20 cellular contexts compared by ENCODE assay signal in genomic region chr7:132891554-132891953, GRCh38.
DNase-seq lines count a peak whose midpoint lies in the region; ATAC-seq, FAIRE-seq and TF ChIP-seq lines count a peak whose summit lies in the region.
"Had no signal": no experiment of that assay in that cellular context is flagged by ENCODE, and none has a peak within 500 bp of the region (broad histone marks: within the 10 kb centered on the region; RNA-seq: fewer than 3 reads in every experiment).

No MANE protein-coding gene starts in this region.

- no peaks in the 10 kb centered on the region for H3K27me3 ChIP-seq in WERI-Rb-1 (ENCODE audit: insufficient read depth, low read depth, severe bottlenecking)
- H3K27me3 ChIP-seq: BLaER1 had no signal

- peaks cover 4% of the 10 kb centered on the region for H3K36me3 ChIP-seq in WERI-Rb-1

- no peak for ATAC-seq in HG03097 (IDR thresholded peaks at IDR 0.05; ENCODE audit: low FRiP score, unreplicated experiment)
- ATAC-seq: GM23338, HCT116 had no signal

- peak overlapping the region; percentile 58 for H3K27ac ChIP-seq in WERI-Rb-1
- H3K27ac ChIP-seq: 22Rv1, BLaER1, C4-2B had no signal

- peak; percentile 74 for FAIRE-seq in D721Med (lab: Jason Lieb, UNC)
- FAIRE-seq: GM12891, GM18507 had no signal

- TF ChIP-seq CTCF in D721Med (IDR thresholded peaks at IDR 0.05; ENCODE audit: insufficient read depth, missing control alignments) = no peak
- no peak for TF ChIP-seq CTCF in WERI-Rb-1 (IDR thresholded peaks at IDR 0.05; ENCODE audit: low read depth, low read length)

- no peak overlapping the region for H3K4me3 ChIP-seq in WERI-Rb-1 (ENCODE audit: low read depth, low read length)
- H3K4me3 ChIP-seq: BLaER1, GM23338 had no signal

- no peak for DNase-seq in D721Med (ENCODE audit: insufficient read length, low spot score)
- DNase-seq in NCI-H524 treated with DMSO at 0.1 percent for 48 hours (lab: John Stamatoyannopoulos, UW) = peak; percentile 30
- DNase-seq in WERI-Rb-1 = peak; percentile 49
- DNase-seq in NCI-H69 (lab: John Stamatoyannopoulos, UW) = no peak
- no peak for DNase-seq in middle frontal gyrus (ENCODE audit: extremely low spot score, low spot score)
- DNase-seq: CD4-positive, CD25-positive, alpha-beta regulatory T cell; CD8-positive, alpha-beta memory T cell; DMS53; DMS79 treated with DMSO at 0.1 percent for 48 hours; GF-D8; H9; HFFc6 had no signal

- peaks cover 18% of the 10 kb centered on the region for H3K9me3 ChIP-seq in WERI-Rb-1 (ENCODE audit: severe bottlenecking)

Comparison
In these comparisons a context has a peak if more than half of its experiments do, and no peak if none do; other contexts are left out.
1. DNase-seq: peak in NCI-H524 treated with DMSO at 0.1 percent for 48 hours (single experiment) and WERI-Rb-1 (single experiment); none in D721Med (single experiment), NCI-H69 (single experiment) and middle frontal gyrus (single experiment).